24 cellular contexts compared by ENCODE assay signal in the genomic region with DNA sequence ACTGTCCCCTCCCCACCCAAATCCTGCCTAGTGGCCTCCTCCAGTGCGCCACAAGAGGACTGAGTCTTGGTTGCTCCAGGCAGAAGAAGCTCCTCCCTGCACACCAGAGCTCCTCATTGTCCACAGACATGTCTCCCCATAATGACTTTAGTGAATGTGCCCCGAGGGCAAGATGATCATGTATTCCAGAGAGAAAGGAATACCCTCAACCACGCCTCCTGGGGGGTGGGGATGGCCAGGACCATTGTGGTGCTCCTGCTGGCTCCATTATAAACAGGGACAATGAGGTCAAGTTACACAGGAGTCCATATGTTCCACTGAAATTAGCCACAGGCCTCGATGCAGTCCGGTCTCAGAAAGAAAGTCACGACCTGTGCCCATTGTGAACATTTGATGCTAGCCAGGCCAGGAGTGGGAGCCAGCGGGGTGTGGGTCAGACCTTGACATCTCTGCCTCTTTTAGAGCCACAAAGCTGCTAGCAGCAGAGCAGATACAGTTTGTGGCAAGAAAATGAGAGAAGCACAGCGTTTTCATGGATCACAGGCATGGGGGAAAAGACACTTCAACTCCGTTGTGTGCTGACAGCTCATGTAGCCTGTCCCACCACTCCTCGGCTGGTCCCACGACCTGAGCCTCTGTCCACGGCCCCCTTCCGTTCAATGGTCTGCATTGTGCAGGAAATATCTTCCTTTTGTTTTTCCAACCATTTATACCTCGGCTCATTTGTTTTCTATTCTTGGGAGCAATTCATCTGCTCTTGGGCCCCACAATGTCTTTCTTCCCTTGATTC.
"Had no signal": no experiment of that assay in that cellular context is flagged by ENCODE, and none has a peak within 500 bp of the region (broad histone marks: within the 10 kb centered on the region; RNA-seq: fewer than 3 reads in every experiment).

No MANE protein-coding gene starts in this region.

- H3K27me3 ChIP-seq: heart left ventricle, right atrium auricular region, transverse colon had no signal

- H3K4me1 ChIP-seq: heart left ventricle, right atrium auricular region, transverse colon had no signal

- H3K27ac Mint-ChIP-seq: activated naive CD8-positive, alpha-beta T cell treated with anti-CD3 and anti-CD28 coated beads, Interleukin-2, amount 50 U/mL, for 24 hours; activated T-helper 17 cell treated with anti-CD3 and anti-CD28 coated beads, Interleukin-2, amount 50 U/mL, for 72 hours; naive thymus-derived CD8-positive, alpha-beta T cell; T-cell had no signal

- H3K4me1 Mint-ChIP-seq: activated T-helper 17 cell treated with anti-CD3 and anti-CD28 coated beads, Interleukin-2, amount 50 U/mL, for 72 hours had no signal

- H3K4me3 Mint-ChIP-seq: activated naive CD8-positive, alpha-beta T cell treated with anti-CD3 and anti-CD28 coated beads, Interleukin-2, amount 50 U/mL, for 24 hours; activated T-helper 17 cell treated with anti-CD3 and anti-CD28 coated beads, Interleukin-2, amount 50 U/mL, for 72 hours; effector memory CD8-positive, alpha-beta T cell; naive thymus-derived CD8-positive, alpha-beta T cell; T-cell had no signal

- H3K9me3 Mint-ChIP-seq: activated naive CD8-positive, alpha-beta T cell treated with anti-CD3 and anti-CD28 coated beads, Interleukin-2, amount 50 U/mL, for 24 hours; activated T-helper 17 cell treated with anti-CD3 and anti-CD28 coated beads, Interleukin-2, amount 50 U/mL, for 72 hours; effector memory CD8-positive, alpha-beta T cell; naive thymus-derived CD8-positive, alpha-beta T cell; T-cell had no signal

- H3K36me3 ChIP-seq: heart left ventricle, right atrium auricular region, transverse colon had no signal

- ATAC-seq: activated naive CD8-positive, alpha-beta T cell treated with anti-CD3 and anti-CD28 coated beads, Interleukin-2, amount 50 U/mL, for 24 hours; activated T-helper 17 cell treated with anti-CD3 and anti-CD28 coated beads, Interleukin-2, amount 50 U/mL, for 72 hours; effector memory CD8-positive, alpha-beta T cell; heart left ventricle; left cardiac atrium; naive thymus-derived CD8-positive, alpha-beta T cell; T-cell had no signal

- H3K27ac ChIP-seq: epithelial cell of prostate, heart left ventricle, right atrium auricular region, transverse colon had no signal

- H3K4me3 ChIP-seq: heart left ventricle, lung, right atrium auricular region, transverse colon had no signal

- H3K9me3 ChIP-seq: heart left ventricle, right atrium auricular region, transverse colon had no signal

- DNase-seq: activated CD4-positive, alpha-beta T cell treated with anti-CD3 and anti-CD28 coated beads for 1 hour; activated CD4-positive, alpha-beta T cell treated with anti-CD3 and anti-CD28 coated beads, Interleukin-2, amount 50 U/mL, for 4 hours; activated naive CD4-positive, alpha-beta T cell treated with Interleukin-2 at 50 U/mL for 16 hours; activated naive CD8-positive, alpha-beta T cell treated with anti-CD3 and anti-CD28 coated beads, Interleukin-2, amount 50 U/mL, for 24 hours; aorta; cerebellar nuclear complex; dermis blood vessel endothelial cell; effector memory CD8-positive, alpha-beta T cell; foreskin melanocyte; heart left ventricle; left cardiac atrium; naive thymus-derived CD8-positive, alpha-beta T cell; occipital lobe; small intestine; stimulated activated CD4-positive, alpha-beta T cell treated with anti-CD3 and anti-CD28 coated beads, Interleukin-4, amount 100 ng/mL, for 4 hours; stimulated activated CD8-positive, alpha-beta memory T cell treated with anti-CD3 and anti-CD28 coated beads, Interleukin-4, amount 100 ng/mL, for 48 hours; stimulated activated naive CD4-positive, alpha-beta T cell treated with Interleukin-2 at 50 U/mL for 16 hours; T-cell; T1000; transverse colon had no signal

- H3K27me3 Mint-ChIP-seq: activated naive CD8-positive, alpha-beta T cell treated with anti-CD3 and anti-CD28 coated beads, Interleukin-2, amount 50 U/mL, for 24 hours; activated T-helper 17 cell treated with anti-CD3 and anti-CD28 coated beads, Interleukin-2, amount 50 U/mL, for 72 hours had no signal

- H3K36me3 Mint-ChIP-seq: naive thymus-derived CD8-positive, alpha-beta T cell; T-cell had no signal
